ENCODE assay signal across 14 cellular contexts in the genomic region with DNA sequence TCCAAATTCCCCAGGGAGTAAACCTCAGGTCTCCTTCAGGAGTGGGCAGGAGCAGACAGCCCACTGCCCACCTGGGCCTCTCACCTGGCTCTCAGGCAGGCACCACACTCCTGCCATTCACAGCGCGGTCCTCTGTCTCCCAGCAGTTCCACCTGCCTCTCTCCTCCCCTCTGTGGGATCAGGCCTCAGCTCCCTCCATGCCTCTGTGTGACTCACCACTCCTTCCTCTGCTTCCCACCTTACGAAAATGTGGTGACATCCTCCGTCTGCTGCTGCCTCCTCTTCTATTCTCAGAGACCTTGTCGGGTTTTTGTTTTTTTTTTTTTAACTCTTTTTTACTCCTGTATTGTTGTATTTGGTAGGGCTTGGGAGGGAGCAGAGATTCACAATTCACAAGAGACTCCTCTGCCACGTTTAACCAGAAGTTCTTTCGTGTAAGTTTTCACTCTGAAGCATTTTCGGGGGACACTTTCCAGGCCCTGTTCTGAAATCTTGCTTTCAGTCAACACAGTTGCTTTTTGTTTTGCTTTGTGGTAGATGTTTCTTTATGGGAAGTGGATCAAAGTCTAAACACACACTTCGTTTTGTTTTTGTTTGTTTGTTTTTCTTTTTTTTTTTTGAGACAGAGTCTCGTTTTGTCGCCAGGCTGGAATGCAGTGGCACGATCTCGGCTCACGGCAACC. TPM values are rescaled to one million over a fixed set of nuclear protein-coding genes. Genes with fewer than 3 reads are reported as not detected.
DNase-seq lines count a peak whose midpoint lies in the region; TF ChIP-seq lines count a peak whose summit lies in the region.
"Had no signal": no experiment of that assay in that cellular context is flagged by ENCODE, and none has a peak within 500 bp of the region (broad histone marks: within the 10 kb centered on the region; RNA-seq: fewer than 3 reads in every experiment).

No MANE protein-coding gene starts in this region.

- peak overlapping the region; percentile 9 for H3K27ac Mint-ChIP-seq in activated CD4-positive, alpha-beta memory T cell treated with anti-CD3 and anti-CD28 coated beads for 36 hours

- peak; percentile 10 for DNase-seq in ACHN
- no peak for DNase-seq in GM06990 (ENCODE audit: extremely low read depth, insufficient read length)
- DNase-seq in activated CD4-positive, alpha-beta memory T cell treated with anti-CD3 and anti-CD28 coated beads for 36 hours = no peak
- peak; percentile 56 for DNase-seq in fibroblast of pulmonary artery (ENCODE audit: low read depth)
- DNase-seq in cerebellar nuclear complex (lab: John Stamatoyannopoulos, UW) = no peak
- no peak for DNase-seq in ascending aorta (ENCODE audit: low spot score in 2 of 2)
- DNase-seq in Ammon's horn (ENCODE audit: low spot score) = no peak
- no peak for DNase-seq in esophagus squamous epithelium (lab: John Stamatoyannopoulos, UW)
- DNase-seq: C1 segment of cervical spinal cord; NCI-H446 treated with DMSO at 0.1 percent for 48 hours; RPMI8226; stimulated activated CD4-positive, alpha-beta T cell treated with anti-CD3 and anti-CD28 coated beads, Interleukin-4, amount 100 ng/mL, for 24 hours had no signal

- CTCF ChIA-PET in activated CD4-positive, alpha-beta memory T cell treated with anti-CD3 and anti-CD28 coated beads for 36 hours (lab: Charles Lee) = no interaction called here

- H3K27ac ChIP-seq in ascending aorta (no peak overlapping the region), esophagus squamous epithelium (no peak overlapping the region)
- H3K27ac ChIP-seq: cardiac muscle cell, KMS-11 had no signal

- peaks cover 33% of the 10 kb centered on the region for H3K4me1 Mint-ChIP-seq in activated CD4-positive, alpha-beta memory T cell treated with anti-CD3 and anti-CD28 coated beads for 36 hours (ENCODE audit: low read depth)

- H3K9me3 ChIP-seq in ascending aorta = no peaks in the 10 kb centered on the region
- no peaks in the 10 kb centered on the region for H3K9me3 ChIP-seq in esophagus squamous epithelium

- H3K36me3 ChIP-seq in GM06990 (ENCODE audit: control insufficient read depth, insufficient read depth, low read length) (no peaks in the 10 kb centered on the region), ascending aorta (no peaks in the 10 kb centered on the region), esophagus squamous epithelium (no peaks in the 10 kb centered on the region)
- H3K36me3 ChIP-seq: cardiac muscle cell had no signal

- POLR2A ChIA-PET in activated CD4-positive, alpha-beta memory T cell treated with anti-CD3 and anti-CD28 coated beads for 36 hours (lab: Charles Lee) = no interaction called here

- in situ Hi-C loops in ACHN (cut with HindIII; ENCODE audit: low pct_ligation_motif_present, low pct_unique_long_range_greater_than_20kb, low sequenced_read_pairs) = no loop called here

- TF ChIP-seq POLR2A in esophagus squamous epithelium (IDR thresholded peaks at IDR 0.05) = no peak

- no peak overlapping the region for H3K4me3 ChIP-seq in GM06990 (replicated peaks; ENCODE audit: low read depth, low read length)
- H3K4me3 ChIP-seq in fibroblast of pulmonary artery (replicated peaks; ENCODE audit: low read depth, low read length) = no peak overlapping the region
- H3K4me3 ChIP-seq in ascending aorta = no peak overlapping the region
- H3K4me3 ChIP-seq in esophagus squamous epithelium = no peak overlapping the region
- H3K4me3 ChIP-seq: cardiac muscle cell had no signal

- no peak overlapping the region for H3K4me3 Mint-ChIP-seq in activated CD4-positive, alpha-beta memory T cell treated with anti-CD3 and anti-CD28 coated beads for 36 hours

- WGBS in esophagus squamous epithelium, 2 donors = 74% methylated on average over 14 of the region's 14 CpGs

- H3K27me3 ChIP-seq in GM06990 (replicated peaks; ENCODE audit: control insufficient read depth, insufficient read depth, low read length) = no peaks in the 10 kb centered on the region
- H3K27me3 ChIP-seq in ascending aorta = no peaks in the 10 kb centered on the region
- no peaks in the 10 kb centered on the region for H3K27me3 ChIP-seq in esophagus squamous epithelium
- H3K27me3 ChIP-seq: cardiac muscle cell had no signal

- no peaks in the 10 kb centered on the region for H3K36me3 Mint-ChIP-seq in activated CD4-positive, alpha-beta memory T cell treated with anti-CD3 and anti-CD28 coated beads for 36 hours

- intact Hi-C loops in activated CD4-positive, alpha-beta memory T cell treated with anti-CD3 and anti-CD28 coated beads for 36 hours (cut with micrococcal nuclease) = no loop called here
- intact Hi-C loops in ascending aorta (cut with DNase I) (no loop called here), esophagus squamous epithelium (cut with DNase I) (no loop called here)

- TF ChIP-seq CTCF in GM06990 (IDR thresholded peaks at IDR 0.05; ENCODE audit: insufficient read depth, low read length, poor library complexity, severe bottlenecking) (peak; percentile 1), fibroblast of pulmonary artery (IDR thresholded peaks at IDR 0.05; ENCODE audit: low read length, missing control alignments) (no peak), ascending aorta (IDR thresholded peaks at IDR 0.05) (no peak), esophagus squamous epithelium (IDR thresholded peaks at IDR 0.05) (no peak)

- no peaks in the 10 kb centered on the region for H3K27me3 Mint-ChIP-seq in activated CD4-positive, alpha-beta memory T cell treated with anti-CD3 and anti-CD28 coated beads for 36 hours

- H3K4me1 ChIP-seq in ascending aorta (peaks cover 0 to 5% of the 10 kb centered on the region in 2 donors), esophagus squamous epithelium (peaks cover 9 to 25% (median 18%) of the 10 kb centered on the region in 3 donors)

- H3K9me3 Mint-ChIP-seq in activated CD4-positive, alpha-beta memory T cell treated with anti-CD3 and anti-CD28 coated beads for 36 hours = no peaks in the 10 kb centered on the region

RNA-seq across cellular contexts. Expression of a gene that starts 21.1 kb away (rescaled TPM):
- total RNA-seq in activated CD4-positive, alpha-beta memory T cell treated with anti-CD3 and anti-CD28 coated beads for 36 hours = 10 to 100 TPM; 32.0 to 33.3 TPM
- total RNA-seq in ascending aorta (6.0 TPM), esophagus squamous epithelium (10 to 100 TPM in 3 of 4 donors, 1 to 10 TPM in 1; 6.9 to 28.3 (median 13.2) TPM)

Comparison
In these comparisons a context has a peak if more than half of its experiments do, and no peak if none do; other contexts are left out.
1. DNase-seq: peak in ACHN (single experiment) and fibroblast of pulmonary artery (single experiment); none in GM06990 (single experiment), activated CD4-positive, alpha-beta memory T cell treated with anti-CD3 and anti-CD28 coated beads for 36 hours (single experiment), cerebellar nuclear complex (0 of 2), ascending aorta (0 of 2), Ammon's horn (single experiment) and esophagus squamous epithelium (single experiment).